Comparison of ENCODE assay signal across 8 cellular contexts in genomic region chr14:76720382-76720813, GRCh38. TPM values are rescaled to one million over a fixed set of nuclear protein-coding genes. Genes with fewer than 3 reads are reported as not detected.
DNase-seq lines count a peak whose midpoint lies in the region; ATAC-seq and TF ChIP-seq lines count a peak whose summit lies in the region.

No MANE protein-coding gene starts in this region.

- H3K4me1 ChIP-seq in OCI-LY7 (ENCODE audit: insufficient read depth, low read length, poor library complexity, severe bottlenecking), result peaks cover 36% of the 10 kb centered on the region

- peak; percentile 10 to 63 (median 21) for DNase-seq in NCI-H1417 (lab: John Stamatoyannopoulos, UW)
- DNase-seq in NCI-H1417 treated with DMSO at 0.1 percent for 48 hours (lab: John Stamatoyannopoulos, UW), result no peak
- peak; percentile 61 for DNase-seq in OCI-LY7 (ENCODE audit: low spot score)
- peak in 25 of 42 donors; percentile 11 to 60 (median 35) for DNase-seq in head of caudate nucleus
- no peak for DNase-seq in sciatic nerve (ENCODE audit: low spot score)
- DNase-seq in activated T-cell treated with anti-CD3 and anti-CD28 coated beads, Interleukin-2, amount 50 U/mL, for 1 hour, result no peak

- ATAC-seq in HG02943 (IDR thresholded peaks at IDR 0.05; ENCODE audit: low read depth, unreplicated experiment) (peak; percentile 70), sciatic nerve (peak; percentile 73), GM18505 (IDR thresholded peaks at IDR 0.05; ENCODE audit: unreplicated experiment) (no peak)

- intact Hi-C loops in OCI-LY7 (cut with micrococcal nuclease; ENCODE audit: unreplicated experiment) (loop anchor here (10.0 kb wide), 1 partner anchor 374 kb away; the partner anchor contains the start of gene CIPC), head of caudate nucleus (cut with DNase I) (no loop called here), sciatic nerve (cut with DNase I) (no loop called here)

- peak overlapping the region; percentile 45 for H3K4me2 ChIP-seq in OCI-LY7 (ENCODE audit: low read length)

- TF ChIP-seq POLR2A in GM18505 (IDR thresholded peaks at IDR 0.05; ENCODE audit: borderline replicate concordance, extremely low read depth, insufficient read depth, insufficient read length), result no peak

- H3K79me2 ChIP-seq in OCI-LY7 (ENCODE audit: insufficient read depth, low read depth, low read length), result no peaks in the 10 kb centered on the region

- no peaks in the 10 kb centered on the region for H4K20me1 ChIP-seq in OCI-LY7 (ENCODE audit: insufficient read depth, low read length)

- H2AFZ ChIP-seq in OCI-LY7 (ENCODE audit: low read length), result peak overlapping the region; percentile 84

- BruUV-seq in OCI-LY7 (replicated peaks; lab: Mats Ljungman, UMichigan), result no TSS peak

- H3K4me3 ChIP-seq in OCI-LY7 (ENCODE audit: low read depth, low read length, poor library complexity, severe bottlenecking), result no peak overlapping the region

- CTCF ChIA-PET in OCI-LY7 (lab: Charles Lee; ENCODE audit: unreplicated experiment), result no interaction called here

- no peaks in the 10 kb centered on the region for H3K9me2 ChIP-seq in OCI-LY7 (ENCODE audit: insufficient read depth, low read length)

- no peaks in the 10 kb centered on the region for H3K9me3 ChIP-seq in OCI-LY7 (ENCODE audit: low read length)

- peak overlapping the region; percentile 64 for H3K27ac ChIP-seq in OCI-LY7 (ENCODE audit: low read depth, low read length, poor library complexity, severe bottlenecking)

- POLR2A ChIA-PET in OCI-LY7 (lab: Charles Lee), result interaction anchor here (0.6 to 1.6 kb wide), 7 partner anchors 8 to 1713 kb away, joined by 3 to 7 read pairs (median 3); partner anchors contain the start of gene ANGEL1

- no peaks in the 10 kb centered on the region for H3K36me3 ChIP-seq in OCI-LY7 (ENCODE audit: insufficient read depth, low read length)

- no peak for TF ChIP-seq CTCF in OCI-LY7 (conservative IDR thresholded peaks at IDR 0.05; ENCODE audit: low read length)

RNA-seq across cellular contexts. Expression of gene VASH1, which starts 40.9 kb away (rescaled TPM):
- total RNA-seq in OCI-LY7 (2014; rRNA removed; shearing (Covaris generic)), result not detected in 2 replicates
- total RNA-seq in OCI-LY7 (2022), result not detected in 2 replicates
- 19.3 TPM for total RNA-seq in sciatic nerve

Comparison
In these comparisons a context has a peak if more than half of its experiments do, and no peak if none do; other contexts are left out.
1. DNase-seq: peak in NCI-H1417 (3 of 3), OCI-LY7 (single experiment) and head of caudate nucleus (25 of 42); none in NCI-H1417 treated with DMSO at 0.1 percent for 48 hours (single experiment), sciatic nerve (single experiment) and activated T-cell treated with anti-CD3 and anti-CD28 coated beads, Interleukin-2, amount 50 U/mL, for 1 hour (single experiment).
2. RNA of gene VASH1, which starts 40.9 kb away (total RNA-seq): 19.3 TPM in sciatic nerve (single experiment); not detected in OCI-LY7; every median in the first group is over 10 times any median in the second.